Comparison of ENCODE assay signal across 8 cellular contexts in the genomic region with DNA sequence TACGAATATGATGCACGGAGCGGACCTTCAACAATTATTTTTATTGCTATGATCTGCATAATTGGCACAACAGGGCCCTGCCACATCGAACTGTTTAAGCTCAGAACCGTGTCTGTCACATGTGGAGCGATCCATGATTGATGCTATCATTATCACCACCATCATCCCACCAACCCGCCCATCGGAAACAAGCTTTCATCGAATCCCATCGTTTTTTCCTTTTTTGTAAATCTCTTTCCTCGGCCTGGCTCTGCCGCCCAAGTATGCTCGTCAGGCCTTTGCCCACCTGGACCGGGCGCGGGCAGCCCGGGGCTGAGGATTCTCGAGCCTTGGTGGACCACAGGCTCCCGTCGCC. TPM values are rescaled to one million over a fixed set of nuclear protein-coding genes. Genes with fewer than 3 reads are reported as not detected.
A peak's percentile ranks its signal among the peaks of the same experiment; 100 is the strongest.
DNase-seq lines count a peak whose midpoint lies in the region; ATAC-seq and TF ChIP-seq lines count a peak whose summit lies in the region.

No MANE protein-coding gene starts in this region.

- H3K9me3 ChIP-seq in HAP-1: no peaks in the 10 kb centered on the region
- no peaks in the 10 kb centered on the region for H3K9me3 ChIP-seq in muscle layer of duodenum (ENCODE audit: control insufficient read depth in 1 of 2, low read length in 2 of 2)

- H3K4me3 ChIP-seq in HAP-1: peak overlapping the region; percentile 84
- H3K4me3 ChIP-seq in astrocyte of the cerebellum (ENCODE audit: low read depth, low read length): peak overlapping the region; percentile 67
- peak overlapping the region; percentile 38 to 76 for H3K4me3 ChIP-seq in muscle layer of duodenum (ENCODE audit: low read depth in 1 of 2, low read length in 2 of 2)

- peak overlapping the region; percentile 48 to 84 for H3K4me3 Mint-ChIP-seq in CD14-positive monocyte

- H3K27me3 ChIP-seq in HAP-1 (ENCODE audit: low read depth) (no peaks in the 10 kb centered on the region), muscle layer of duodenum (ENCODE audit: low read depth, low read length) (no peaks in the 10 kb centered on the region)

- peaks cover 23% of the 10 kb centered on the region for H3K36me3 ChIP-seq in HAP-1 (replicated peaks)
- H3K36me3 ChIP-seq in muscle layer of duodenum (ENCODE audit: control insufficient read depth in 1 of 2, insufficient read depth in 2 of 2, low read length in 2 of 2): peaks cover 6 to 23% of the 10 kb centered on the region in 2 donors

- H3K4me1 Mint-ChIP-seq in CD14-positive monocyte: peaks cover 17% of the 10 kb centered on the region

- peak overlapping the region in 5 of 7 donors; percentile 76 to 89 (median 80) for H3K27ac Mint-ChIP-seq in CD14-positive monocyte

- H3K4me1 ChIP-seq in HAP-1: peaks cover 5% of the 10 kb centered on the region
- H3K4me1 ChIP-seq in muscle layer of duodenum (ENCODE audit: control insufficient read depth in 1 of 2, insufficient read depth in 2 of 2, low read length in 2 of 2): peaks cover 7 to 15% of the 10 kb centered on the region in 2 donors

- H3K36me3 Mint-ChIP-seq in CD14-positive monocyte: peaks cover 17 to 27% of the 10 kb centered on the region in 2 donors

- in situ Hi-C loops in HAP-1 (cut with MboI; ENCODE audit: low sequenced_read_pairs): no loop called here
- in situ Hi-C loops in astrocyte of the cerebellum (cut with HindIII; ENCODE audit: low sequenced_read_pairs): no loop called here

- no peak for DNase-seq in CD14-positive monocyte (ENCODE audit: low spot score)
- DNase-seq in HAP-1 (ENCODE audit: low spot score in 2 of 2): peak in 1 of 2 experiments; percentile 11
- no peak for DNase-seq in astrocyte of the cerebellum (ENCODE audit: low read depth)
- DNase-seq in NCI-H2196 treated with DMSO at 0.1 percent for 48 hours (lab: John Stamatoyannopoulos, UW; ENCODE audit: unreplicated experiment): no peak
- no peak for DNase-seq in NCI-H748 treated with DMSO at 0.1 percent for 48 hours (lab: John Stamatoyannopoulos, UW)

- ATAC-seq in HG03025 (IDR thresholded peaks at IDR 0.05; ENCODE audit: low FRiP score, unreplicated experiment) (no peak), HG03039 (IDR thresholded peaks at IDR 0.05; ENCODE audit: unreplicated experiment) (no peak)

- intact Hi-C loops in CD14-positive monocyte (cut with micrococcal nuclease): loop anchor here (2.0 to 5.0 kb wide), 2 partner anchors 55 to 96 kb away; a partner anchor contains a TSS

- H3K27me3 Mint-ChIP-seq in CD14-positive monocyte (ENCODE audit: low read depth in 3 of 3): peaks cover 0 to 2% (median 0%) of the 10 kb centered on the region in 3 donors

- H3K9me3 Mint-ChIP-seq in CD14-positive monocyte: peaks cover 0 to 1% (median 0%) of the 10 kb centered on the region in 7 donors

- TF ChIP-seq CTCF in CD14-positive monocyte (IDR thresholded peaks at IDR 0.05): no peak
- TF ChIP-seq CTCF in astrocyte of the cerebellum (IDR thresholded peaks at IDR 0.05; ENCODE audit: low read depth, low read length, missing control alignments): no peak

- no peak overlapping the region for H3K27ac ChIP-seq in muscle layer of duodenum (ENCODE audit: low read length)

RNA-seq across cellular contexts. Expression of a gene that starts 0.5 kb away (rescaled TPM):
- polyA plus RNA-seq in CD14-positive monocyte: 1 to 10 TPM; 2.8 to 3.4 TPM

RNA-seq across cellular contexts. Expression of a gene that starts 13.6 kb away (rescaled TPM):
- polyA plus RNA-seq in CD14-positive monocyte: 1 to 10 TPM; 1.3 to 1.4 TPM

RNA-seq across cellular contexts. Expression of a gene that starts 45.8 kb away (rescaled TPM):
- polyA plus RNA-seq in CD14-positive monocyte: 1 to 10 TPM; 4.6 to 6.2 TPM

RNA-seq across cellular contexts. Expression of a gene that starts 45.9 kb away (rescaled TPM):
- polyA plus RNA-seq in CD14-positive monocyte: under 1 TPM in 1 of 2 donors, not detected in 1; 0.28 TPM

RNA-seq across cellular contexts. Expression of a gene that starts 54.3 kb away (rescaled TPM):
- under 1 TPM; 0.89 to 0.95 TPM for polyA plus RNA-seq in CD14-positive monocyte
